ENCODE assay signal across 1 cellular context in the genomic region with DNA sequence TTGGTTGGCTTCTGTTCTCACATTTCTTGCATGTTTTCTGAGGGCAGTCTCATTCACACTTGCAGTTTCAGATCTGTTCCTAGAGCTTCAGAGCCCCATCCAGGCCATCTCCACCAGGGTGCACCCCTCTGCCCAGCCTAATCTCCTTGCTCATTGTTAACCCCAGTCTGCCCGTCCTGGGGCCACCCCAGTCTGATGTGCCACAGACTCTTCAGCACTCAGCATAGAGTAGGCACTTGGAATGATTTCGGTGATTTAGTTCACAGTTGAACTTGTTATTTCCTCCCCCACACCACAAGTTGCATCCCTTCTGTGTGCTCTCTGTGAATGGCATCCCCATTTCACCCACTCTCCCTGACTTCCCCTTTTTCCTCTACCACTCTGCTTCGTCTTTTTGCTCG.
TF ChIP-seq lines count a peak whose summit lies in the region.

No MANE protein-coding gene starts in this region.

TF ChIP-seq in HepG2, 621 proteins besides CTCF, POLR2A, EP300 and RAD21 (continued from another document):
- no peak for TF ChIP-seq TBX3 (IDR thresholded peaks at IDR 0.05; ENCODE audit: borderline replicate concordance)
- no peak for TF ChIP-seq ARNTL (CRISPR knock-in tag; IDR thresholded peaks at IDR 0.05)
- TF ChIP-seq, protein P1, sequence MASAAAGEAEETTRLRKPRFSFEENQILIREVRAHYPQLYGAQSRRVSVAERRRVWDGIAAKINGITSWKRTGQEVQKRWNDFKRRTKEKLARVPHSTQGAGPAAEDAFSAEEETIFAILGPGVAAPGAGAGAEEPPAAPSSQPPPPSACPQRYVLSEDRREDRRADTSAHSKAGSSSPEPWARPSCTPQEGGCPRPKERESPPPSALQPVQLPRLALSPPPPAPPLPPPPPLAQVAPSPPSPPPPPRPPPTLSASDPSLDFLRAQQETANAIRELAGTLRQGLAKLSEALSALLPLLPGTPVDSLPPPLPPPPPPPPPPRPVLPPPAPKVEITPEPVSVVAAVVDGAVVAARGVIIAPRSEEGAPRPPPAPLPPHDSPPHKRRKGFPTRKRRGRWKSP (CRISPR knock-in tag; IDR thresholded peaks at IDR 0.05): no peak
